ENCODE assay signal across 7 cellular contexts in the genomic region with DNA sequence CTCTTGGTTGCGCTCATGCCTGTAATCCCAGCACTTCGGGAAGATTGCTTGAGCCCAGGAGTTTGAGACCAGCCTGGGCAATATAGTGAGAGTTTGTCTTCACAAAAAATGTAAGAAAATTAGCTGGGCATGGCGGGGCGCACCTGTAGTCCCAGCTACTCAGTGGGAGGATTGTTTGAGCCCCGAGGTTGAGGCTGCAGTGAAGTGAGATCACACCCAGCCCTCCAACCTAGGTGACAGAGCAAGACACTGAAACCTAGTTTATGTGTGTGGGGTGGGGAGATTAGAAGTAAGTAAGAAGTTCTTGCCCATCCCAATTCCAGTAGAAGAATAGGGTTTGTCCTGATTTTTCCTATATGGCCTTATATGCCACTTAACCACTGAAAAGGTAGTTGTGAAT. TPM values are rescaled to one million over a fixed set of nuclear protein-coding genes. Genes with fewer than 3 reads are reported as not detected.
DNase-seq lines count a peak whose midpoint lies in the region; ATAC-seq and TF ChIP-seq lines count a peak whose summit lies in the region.

No MANE protein-coding gene starts in this region.

- TF ChIP-seq EP300 in gastroesophageal sphincter (IDR thresholded peaks at IDR 0.05) = no peak

- DNase-seq in HT1080 (ENCODE audit: low read depth) (peak; percentile 24), NCI-H524 treated with DMSO at 0.1 percent for 48 hours (lab: John Stamatoyannopoulos, UW) (no peak)
- DNase-seq in activated CD4-positive, alpha-beta memory T cell treated with anti-CD3 and anti-CD28 coated beads for 36 hours = peak; percentile 37

- TF ChIP-seq CTCF in gastroesophageal sphincter (IDR thresholded peaks at IDR 0.05) = no peak

- no peaks in the 10 kb centered on the region for H3K27me3 ChIP-seq in gastroesophageal sphincter

- peak overlapping the region in 1 of 2 donors; percentile 66 for H3K4me3 ChIP-seq in gastroesophageal sphincter

- intact Hi-C loops in activated CD4-positive, alpha-beta memory T cell treated with anti-CD3 and anti-CD28 coated beads for 36 hours (cut with micrococcal nuclease) = loop anchor here (5.0 to 10.0 kb wide), 4 partner anchors 249 to 1043 kb away; partner anchors contain the start of genes DNTTIP2, DR1 and GFI1

- H3K9me3 Mint-ChIP-seq in activated CD4-positive, alpha-beta memory T cell treated with anti-CD3 and anti-CD28 coated beads for 36 hours = no peaks in the 10 kb centered on the region
- no peaks in the 10 kb centered on the region for H3K9me3 Mint-ChIP-seq in stimulated activated memory B cell treated with anti-CD40 and anti-IgM and Interleukin-4, amounts not matched to agents 10 μg/mL and 1 μg/mL and 100 μg/mL, for 72 hours

- POLR2A ChIA-PET in activated CD4-positive, alpha-beta memory T cell treated with anti-CD3 and anti-CD28 coated beads for 36 hours (lab: Charles Lee) = interaction anchor here (0.7 to 1.3 kb wide), 2 partner anchors 9 to 127 kb away, joined by 3 to 5 read pairs; no protein-coding TSS in a partner anchor

- no peak for TF ChIP-seq POLR2A in gastroesophageal sphincter (IDR thresholded peaks at IDR 0.05)

- peaks cover 58% of the 10 kb centered on the region for H3K4me1 Mint-ChIP-seq in activated CD4-positive, alpha-beta memory T cell treated with anti-CD3 and anti-CD28 coated beads for 36 hours (ENCODE audit: low read depth)
- H3K4me1 Mint-ChIP-seq in stimulated activated memory B cell treated with anti-CD40 and anti-IgM and Interleukin-4, amounts not matched to agents 10 μg/mL and 1 μg/mL and 100 μg/mL, for 72 hours = peaks cover 72% of the 10 kb centered on the region

- H3K9me3 ChIP-seq in gastroesophageal sphincter = no peaks in the 10 kb centered on the region

- peak overlapping the region; percentile 55 to 94 (median 88) for H3K27ac ChIP-seq in gastroesophageal sphincter

- CTCF ChIA-PET in activated CD4-positive, alpha-beta memory T cell treated with anti-CD3 and anti-CD28 coated beads for 36 hours (lab: Charles Lee) = interaction anchor here (0.6 to 1.6 kb wide), 5 partner anchors 85 to 1856 kb away, joined by 3 to 4 read pairs (median 3); no protein-coding TSS in a partner anchor

- WGBS in gastroesophageal sphincter (ENCODE audit: low coverage in 1 of 2), 2 donors = 61 to 81% methylated on average over 3 to 5 of the region's 5 CpGs

- peaks cover 2 to 53% of the 10 kb centered on the region in 2 donors for H3K36me3 ChIP-seq in gastroesophageal sphincter

- no peak for ATAC-seq in gastroesophageal sphincter
- no peak for ATAC-seq in stimulated activated memory B cell treated with anti-CD40 and anti-IgM and Interleukin-4, amounts not matched to agents 10 μg/mL and 1 μg/mL and 100 μg/mL, for 72 hours
- no peak for ATAC-seq in GM21825 (IDR thresholded peaks at IDR 0.05; ENCODE audit: unreplicated experiment)
- ATAC-seq in HG02938 (IDR thresholded peaks at IDR 0.05; ENCODE audit: unreplicated experiment) = no peak

- H3K27ac Mint-ChIP-seq in activated CD4-positive, alpha-beta memory T cell treated with anti-CD3 and anti-CD28 coated beads for 36 hours = peak overlapping the region; percentile 95
- H3K27ac Mint-ChIP-seq in stimulated activated memory B cell treated with anti-CD40 and anti-IgM and Interleukin-4, amounts not matched to agents 10 μg/mL and 1 μg/mL and 100 μg/mL, for 72 hours = peak overlapping the region; percentile 100

- H3K27me3 Mint-ChIP-seq in activated CD4-positive, alpha-beta memory T cell treated with anti-CD3 and anti-CD28 coated beads for 36 hours = peaks cover 3% of the 10 kb centered on the region
- H3K27me3 Mint-ChIP-seq in stimulated activated memory B cell treated with anti-CD40 and anti-IgM and Interleukin-4, amounts not matched to agents 10 μg/mL and 1 μg/mL and 100 μg/mL, for 72 hours = no peaks in the 10 kb centered on the region

- H3K36me3 Mint-ChIP-seq in activated CD4-positive, alpha-beta memory T cell treated with anti-CD3 and anti-CD28 coated beads for 36 hours = peaks cover 71% of the 10 kb centered on the region
- peaks cover 67% of the 10 kb centered on the region for H3K36me3 Mint-ChIP-seq in stimulated activated memory B cell treated with anti-CD40 and anti-IgM and Interleukin-4, amounts not matched to agents 10 μg/mL and 1 μg/mL and 100 μg/mL, for 72 hours

- peak overlapping the region; percentile 100 for H3K4me3 Mint-ChIP-seq in activated CD4-positive, alpha-beta memory T cell treated with anti-CD3 and anti-CD28 coated beads for 36 hours
- H3K4me3 Mint-ChIP-seq in stimulated activated memory B cell treated with anti-CD40 and anti-IgM and Interleukin-4, amounts not matched to agents 10 μg/mL and 1 μg/mL and 100 μg/mL, for 72 hours = peak overlapping the region; percentile 98

- H3K4me1 ChIP-seq in gastroesophageal sphincter = peaks cover 20 to 64% (median 20%) of the 10 kb centered on the region in 3 donors

RNA-seq across cellular contexts. Expression of gene RPL5, which starts 2.0 kb away (rescaled TPM):
- total RNA-seq in HT1080 (2014; rRNA removed; shearing (Covaris generic)) = 2,044 and 2,170 TPM in 2 replicates
- 3,010 and 3,350 TPM in 2 replicates for polyA plus RNA-seq in HT1080 (2015; cell fraction: cytosol; rRNA removed)
- polyA plus RNA-seq in HT1080 (2015; cell fraction: nucleus; rRNA removed) = 1,272 and 1,289 TPM in 2 replicates
- total RNA-seq in activated CD4-positive, alpha-beta memory T cell treated with anti-CD3 and anti-CD28 coated beads for 36 hours = 1,000 to 10,000 TPM; 1,530 to 1,539 TPM
- total RNA-seq in gastroesophageal sphincter = 1,000 to 10,000 TPM; 1,169 to 2,433 (median 2,010) TPM

RNA-seq across cellular contexts. Expression of gene EVI5, which starts 48.9 kb away (rescaled TPM):
- 4.7 and 7.2 TPM in 2 replicates for total RNA-seq in HT1080 (2014; rRNA removed; shearing (Covaris generic))
- polyA plus RNA-seq in HT1080 (2015; cell fraction: cytosol; rRNA removed) = 5.1 and 7.6 TPM in 2 replicates
- polyA plus RNA-seq in HT1080 (2015; cell fraction: nucleus; rRNA removed) = 4.1 and 8.6 TPM in 2 replicates
- 10 to 100 TPM; 36.0 to 37.2 TPM for total RNA-seq in activated CD4-positive, alpha-beta memory T cell treated with anti-CD3 and anti-CD28 coated beads for 36 hours
- total RNA-seq in gastroesophageal sphincter = 10 to 100 TPM; 39.5 to 49.7 (median 48.6) TPM
